20 cellular contexts compared by ENCODE assay signal in the genomic region with DNA sequence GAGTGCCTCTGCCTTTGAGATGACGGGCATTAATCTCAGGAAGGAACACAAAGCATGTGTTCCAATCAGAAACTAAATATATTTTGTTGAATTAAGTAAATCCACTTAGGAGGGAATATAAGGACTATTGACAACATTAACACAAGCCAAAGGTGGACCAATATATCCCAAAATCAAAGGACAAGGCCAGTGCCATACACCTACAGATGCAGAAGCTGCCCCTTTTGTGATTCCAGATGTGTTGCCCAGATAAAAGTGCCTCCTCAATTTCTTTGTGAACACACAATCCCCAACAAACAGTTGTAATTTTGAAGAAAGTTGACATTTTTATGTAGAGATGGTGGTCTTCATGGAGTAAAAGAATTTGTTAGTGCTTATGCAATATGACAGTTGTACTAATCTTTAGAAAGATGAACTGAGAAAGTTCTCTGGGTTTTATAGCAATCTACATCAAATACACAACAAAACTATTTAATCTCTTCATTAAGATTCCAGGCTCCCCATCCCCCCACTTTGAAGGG.
"Had no signal": no experiment of that assay in that cellular context is flagged by ENCODE, and none has a peak within 500 bp of the region (broad histone marks: within the 10 kb centered on the region; RNA-seq: fewer than 3 reads in every experiment).

No MANE protein-coding gene starts in this region.

- H3K27ac Mint-ChIP-seq: activated naive CD4-positive, alpha-beta T cell treated with anti-CD3 and anti-CD28 coated beads for 36 hours; activated T-helper 2 cell treated with anti-CD3 and anti-CD28 coated beads, Interferon-gamma antibody, Interleukin-2, Interleukin-4, amounts not matched to agents 10 μg/mL and 5 μg/mL and 100 μg/mL, durations not matched to agents 14 hours and 24 hours and 36 hours; T-helper 1 cell treated with Interleukin-12 subunit alpha and Interleukin-12 subunit beta and Interleukin-4 antibody, amounts not matched to agents 30 μg/mL and 1 μg/mL, for 36 hours; type B pancreatic cell had no signal

- DNase-seq: activated CD4-positive, alpha-beta T cell treated with anti-CD3 and anti-CD28 coated beads for 4 hours; activated CD8-positive, alpha-beta memory T cell treated with anti-CD3 and anti-CD28 coated beads for 24 hours; activated naive CD4-positive, alpha-beta T cell treated with anti-CD3 and anti-CD28 coated beads for 36 hours; amniotic stem cell; central memory CD4-positive, alpha-beta T cell; colonic mucosa; esophagus squamous epithelium; glutamatergic neuron; hypothalamus; left ventricle myocardium inferior; naive B cell; posterior cingulate gyrus; small intestine; stimulated activated CD4-positive, alpha-beta T cell treated with anti-CD3 and anti-CD28 coated beads, Interleukin-4, amount 100 ng/mL, for 24 hours; stimulated activated naive CD8-positive, alpha-beta T cell treated with anti-CD3 and anti-CD28 coated beads, Interleukin-15, amount 100 ng/mL, for 72 hours; WERI-Rb-1 had no signal

- H3K4me1 Mint-ChIP-seq: naive B cell had no signal

- H3K4me1 ChIP-seq: colonic mucosa, esophagus squamous epithelium, right atrium auricular region had no signal

- H3K27me3 ChIP-seq: colonic mucosa, esophagus squamous epithelium, right atrium auricular region had no signal

- H3K27me3 Mint-ChIP-seq: naive B cell; stimulated activated naive CD8-positive, alpha-beta T cell treated with anti-CD3 and anti-CD28 coated beads, Interleukin-15, amount 100 ng/mL, for 72 hours; type B pancreatic cell had no signal

- H3K27ac ChIP-seq: colonic mucosa, esophagus squamous epithelium, left ventricle myocardium inferior, right atrium auricular region, WERI-Rb-1 had no signal

- H3K4me3 ChIP-seq: colonic mucosa, esophagus squamous epithelium, left ventricle myocardium inferior, right atrium auricular region had no signal

- H3K4me3 Mint-ChIP-seq: activated naive CD4-positive, alpha-beta T cell treated with anti-CD3 and anti-CD28 coated beads for 36 hours; naive B cell; stimulated activated naive CD8-positive, alpha-beta T cell treated with anti-CD3 and anti-CD28 coated beads, Interleukin-15, amount 100 ng/mL, for 72 hours; T-helper 1 cell treated with Interleukin-12 subunit alpha and Interleukin-12 subunit beta and Interleukin-4 antibody, amounts not matched to agents 30 μg/mL and 1 μg/mL, for 36 hours; type B pancreatic cell had no signal

- ATAC-seq: stimulated activated naive CD8-positive, alpha-beta T cell treated with anti-CD3 and anti-CD28 coated beads, Interleukin-15, amount 100 ng/mL, for 72 hours had no signal

- H3K9me3 Mint-ChIP-seq: activated naive CD4-positive, alpha-beta T cell treated with anti-CD3 and anti-CD28 coated beads for 36 hours; activated T-helper 2 cell treated with anti-CD3 and anti-CD28 coated beads, Interferon-gamma antibody, Interleukin-2, Interleukin-4, amounts not matched to agents 10 μg/mL and 5 μg/mL and 100 μg/mL, durations not matched to agents 14 hours and 24 hours and 36 hours; naive B cell; stimulated activated naive CD8-positive, alpha-beta T cell treated with anti-CD3 and anti-CD28 coated beads, Interleukin-15, amount 100 ng/mL, for 72 hours; T-helper 1 cell treated with Interleukin-12 subunit alpha and Interleukin-12 subunit beta and Interleukin-4 antibody, amounts not matched to agents 30 μg/mL and 1 μg/mL, for 36 hours; type B pancreatic cell had no signal

- H3K9me3 ChIP-seq: colonic mucosa, esophagus squamous epithelium, left ventricle myocardium inferior, right atrium auricular region had no signal
